In genomic region chr7:5822742-5823503, GRCh38 we compare ENCODE assay signal across 8 cellular contexts. TPM values are rescaled to one million over a fixed set of nuclear protein-coding genes. Genes with fewer than 3 reads are reported as not detected.
DNase-seq lines count a peak whose midpoint lies in the region; ATAC-seq and TF ChIP-seq lines count a peak whose summit lies in the region.

No MANE protein-coding gene starts in this region.

- peak overlapping the region; percentile 61 for H3K9ac ChIP-seq in OCI-LY1 (ENCODE audit: low read length)

- ATAC-seq in GM21526 (IDR thresholded peaks at IDR 0.05; ENCODE audit: low FRiP score, unreplicated experiment) = peak; percentile 98
- peak; percentile 100 for ATAC-seq in mucosa of descending colon

- intact Hi-C loops in mucosa of descending colon (cut with DNase I, micrococcal nuclease) = no loop called here

- peak overlapping the region; percentile 74 for H3K4me3 ChIP-seq in OCI-LY1 (ENCODE audit: low read depth, low read length, poor library complexity, severe bottlenecking)
- H3K4me3 ChIP-seq in mucosa of descending colon = peak overlapping the region; percentile 26

- no peaks in the 10 kb centered on the region for H3K9me2 ChIP-seq in OCI-LY1 (ENCODE audit: low read depth, low read length)

- H3K36me3 ChIP-seq in OCI-LY1 (ENCODE audit: insufficient read depth, low read length) (no peaks in the 10 kb centered on the region; the same call in 1 of the 2 replicates), mucosa of descending colon (ENCODE audit: low read depth) (no peaks in the 10 kb centered on the region)

- DNase-seq in DMS114 treated with DMSO at 0.1 percent for 48 hours (lab: John Stamatoyannopoulos, UW; ENCODE audit: unreplicated experiment) (peak; percentile 93), HuH-7 (ENCODE audit: low spot score) (peak; percentile 98), activated T-cell treated with anti-CD3 and anti-CD28 coated beads for 24 hours (ENCODE audit: low read depth) (peak; percentile 95), epithelial cell of prostate (ENCODE audit: low read depth, low spot score) (peak; percentile 63), mucosa of descending colon (peak; percentile 97 to 98 (median 98))
- DNase-seq in stimulated activated CD8-positive, alpha-beta memory T cell treated with anti-CD3 and anti-CD28 coated beads, Interleukin-4, amount 100 ng/mL, for 1 hour (ENCODE audit: low read depth in 2 of 2, low spot score in 1 of 2) = peak; percentile 86 to 90

- peak overlapping the region; percentile 84; the same call in 1 of the 2 replicates for H2AFZ ChIP-seq in OCI-LY1 (ENCODE audit: low read length)

- H3K27ac ChIP-seq in OCI-LY1 (ENCODE audit: low read depth, low read length, poor library complexity, severe bottlenecking) (peak overlapping the region; percentile 36), epithelial cell of prostate (peak overlapping the region; percentile 70)

- H3F3A ChIP-seq in OCI-LY1 (ENCODE audit: insufficient read depth, low read length) = no peaks in the 10 kb centered on the region

- H3K4me1 ChIP-seq in OCI-LY1 (ENCODE audit: insufficient read depth, low read length, severe bottlenecking) (peaks cover 19% of the 10 kb centered on the region), mucosa of descending colon (ENCODE audit: low read depth) (peaks cover 7% of the 10 kb centered on the region)

- H4K20me1 ChIP-seq in OCI-LY1 (ENCODE audit: insufficient read depth, low read length) = no peaks in the 10 kb centered on the region

- no peaks in the 10 kb centered on the region for H3K79me2 ChIP-seq in OCI-LY1 (ENCODE audit: insufficient read depth, low read length)

- H3K27me3 ChIP-seq in OCI-LY1 (ENCODE audit: insufficient read depth, low read length) = no peaks in the 10 kb centered on the region

- TF ChIP-seq CTCF in OCI-LY1 (IDR thresholded peaks at IDR 0.05; ENCODE audit: low read length) (no peak), mucosa of descending colon (IDR thresholded peaks at IDR 0.05) (no peak)

- H3K4me2 ChIP-seq in OCI-LY1 (ENCODE audit: low read length) = peak overlapping the region; percentile 83

- H3K9me3 ChIP-seq in OCI-LY1 (ENCODE audit: low read length) (no peaks in the 10 kb centered on the region), mucosa of descending colon (no peaks in the 10 kb centered on the region)

RNA-seq across cellular contexts. Expression of gene RNF216, which starts 41.5 kb away (rescaled TPM):
- 10 to 100 TPM; 17.4 to 39.7 (median 19.6) TPM for total RNA-seq in mucosa of descending colon

RNA-seq across cellular contexts. Expression of gene OCM, which starts 57.7 kb away (rescaled TPM):
- total RNA-seq in mucosa of descending colon = under 1 TPM in 1 of 3 donors, not detected in 2; 0.44 TPM

Comparison
In these comparisons a context has a peak if more than half of its experiments do, and no peak if none do; other contexts are left out.
1. Peak in every context shown above with its lines: DNase-seq, ATAC-seq, H3K4me3 ChIP-seq and H3K27ac ChIP-seq.